Comparison of ENCODE assay signal across 8 cellular contexts in genomic region chr12:34218193-34219045, GRCh38.
DNase-seq lines count a peak whose midpoint lies in the region; ATAC-seq and TF ChIP-seq lines count a peak whose summit lies in the region.

No MANE protein-coding gene starts in this region.

- H3K27me3 ChIP-seq in dorsolateral prefrontal cortex (peaks cover 0 to 18% (median 0%) of the 10 kb centered on the region in 45 donors), lung (ENCODE audit: control insufficient read depth, insufficient read depth) (no peaks in the 10 kb centered on the region)

- TF ChIP-seq CTCF in dorsolateral prefrontal cortex (IDR thresholded peaks at IDR 0.05 in 54 of 56, conservative IDR thresholded peaks at IDR 0.05 in 2 of 56; ENCODE audit: low read depth in 1 of 56, partially characterized antibody in 56 of 56) (peak; percentile 76 to 98 (median 92)), lung (IDR thresholded peaks at IDR 0.05; ENCODE audit: control extremely low read depth, extremely low read depth) (peak; percentile 55)

- H3K4me1 ChIP-seq in lung (ENCODE audit: control insufficient read depth in 2 of 2, insufficient read depth in 2 of 2, low read length in 2 of 2) = no peaks in the 10 kb centered on the region

- peak overlapping the region in 7 of 59 donors; percentile 9 to 44 (median 21) for H3K27ac ChIP-seq in dorsolateral prefrontal cortex
- no peak overlapping the region for H3K27ac ChIP-seq in lung (ENCODE audit: low read depth in 1 of 2, low read length in 1 of 2)

- 10 to 24% methylated on average over 39 of the region's 39 CpGs for WGBS in lung, 2 donors

- peak; percentile 96 for ATAC-seq in GM18870 (IDR thresholded peaks at IDR 0.05; ENCODE audit: unreplicated experiment)
- ATAC-seq in HG03175 (IDR thresholded peaks at IDR 0.05; ENCODE audit: unreplicated experiment) = peak; percentile 83
- ATAC-seq in lung (ENCODE audit: insufficient read depth, low FRiP score) = peak; percentile 91

- no peaks in the 10 kb centered on the region for H3K9me3 ChIP-seq in lung (ENCODE audit: control insufficient read depth in 2 of 2, insufficient read depth in 1 of 2, low read length in 1 of 2)

- intact Hi-C loops in dorsolateral prefrontal cortex (cut with DNase I) = loop anchor here (5.0 to 10.0 kb wide), 2 partner anchors 96 to 184 kb away; no protein-coding TSS in a partner anchor

- H3K36me3 ChIP-seq in lung (ENCODE audit: control insufficient read depth in 2 of 2, insufficient read depth in 2 of 2, low read length in 2 of 2) = no peaks in the 10 kb centered on the region

- DNase-seq in AG08396 (ENCODE audit: low spot score) = peak; percentile 55
- DNase-seq in NCI-H345 (lab: John Stamatoyannopoulos, UW) = peak; percentile 84
- peak; percentile 79 for DNase-seq in activated CD4-positive, alpha-beta T cell treated with anti-CD3 and anti-CD28 coated beads for 48 hours
- DNase-seq in dorsolateral prefrontal cortex = peak in 9 of 10 donors; percentile 23 to 78 (median 59)
- peak; percentile 57 for DNase-seq in lung (ENCODE audit: low spot score)
- peak; percentile 21 to 54 (median 44) for DNase-seq in stimulated activated CD4-positive, alpha-beta T cell treated with anti-CD3 and anti-CD28 coated beads, TNF-alpha, amount 100 ng/mL, for 48 hours (ENCODE audit: low read depth in 3 of 3)

- H3K4me3 ChIP-seq in dorsolateral prefrontal cortex (peak overlapping the region in 58 of 59 donors; percentile 6 to 70 (median 56)), lung (peak overlapping the region; percentile 53)
